Comparison of ENCODE assay signal across 13 cellular contexts in genomic region chr4:53507671-53508286, GRCh38.
A peak's percentile ranks its signal among the peaks of the same experiment; 100 is the strongest.
DNase-seq lines count a peak whose midpoint lies in the region; ATAC-seq and TF ChIP-seq lines count a peak whose summit lies in the region.
"Had no signal": no experiment of that assay in that cellular context is flagged by ENCODE, and none has a peak within 500 bp of the region (broad histone marks: within the 10 kb centered on the region; RNA-seq: fewer than 3 reads in every experiment).

No MANE protein-coding gene starts in this region.

- in situ Hi-C loops in astrocyte of the cerebellum (cut with HindIII; ENCODE audit: low sequenced_read_pairs) (no loop called here), KBM-7 (cut with MboI; ENCODE audit: low pct_unique_long_range_greater_than_20kb, low sequenced_read_pairs) (no loop called here)

- H3K4me3 ChIP-seq in astrocyte of the cerebellum (ENCODE audit: low read depth, low read length): no peak overlapping the region
- H3K4me3 ChIP-seq: hepatocyte had no signal

- no peaks in the 10 kb centered on the region for H3K36me3 Mint-ChIP-seq in stimulated activated memory B cell treated with anti-CD40 and anti-IgM and Interleukin-4, amounts not matched to agents 10 μg/mL and 1 μg/mL and 100 μg/mL, for 72 hours
- H3K36me3 Mint-ChIP-seq: activated naive CD4-positive, alpha-beta T cell treated with anti-CD3 and anti-CD28 coated beads, Interleukin-2, amount 50 U/mL, for 24 hours had no signal

- peak; percentile 8 for DNase-seq in HuH-7.5 (ENCODE audit: low spot score)
- peak; percentile 95 for DNase-seq in astrocyte of the cerebellum (ENCODE audit: low read depth)
- peak; percentile 69 for DNase-seq in iris pigment epithelial cell (ENCODE audit: low read depth)
- peak; percentile 46 for DNase-seq in smooth muscle cell of the brain vasculature (ENCODE audit: low read depth, low spot score)
- DNase-seq in globus pallidus (ENCODE audit: low spot score): no peak
- DNase-seq in omental fat pad (ENCODE audit: low spot score): no peak
- no peak for DNase-seq in KBM-7
- DNase-seq: activated B cell treated with CpG ODN at 0.5 μM for 24 hours, KG1 had no signal

- H3K27me3 Mint-ChIP-seq in stimulated activated memory B cell treated with anti-CD40 and anti-IgM and Interleukin-4, amounts not matched to agents 10 μg/mL and 1 μg/mL and 100 μg/mL, for 72 hours: no peaks in the 10 kb centered on the region

- H3K4me3 Mint-ChIP-seq in stimulated activated memory B cell treated with anti-CD40 and anti-IgM and Interleukin-4, amounts not matched to agents 10 μg/mL and 1 μg/mL and 100 μg/mL, for 72 hours: no peak overlapping the region
- H3K4me3 Mint-ChIP-seq: activated B cell treated with CpG ODN at 0.5 μM for 24 hours; activated naive CD4-positive, alpha-beta T cell treated with anti-CD3 and anti-CD28 coated beads, Interleukin-2, amount 50 U/mL, for 24 hours; neural crest cell had no signal

- no peaks in the 10 kb centered on the region for H3K4me1 Mint-ChIP-seq in stimulated activated memory B cell treated with anti-CD40 and anti-IgM and Interleukin-4, amounts not matched to agents 10 μg/mL and 1 μg/mL and 100 μg/mL, for 72 hours
- H3K4me1 Mint-ChIP-seq: activated B cell treated with CpG ODN at 0.5 μM for 24 hours; activated naive CD4-positive, alpha-beta T cell treated with anti-CD3 and anti-CD28 coated beads, Interleukin-2, amount 50 U/mL, for 24 hours; neural crest cell had no signal

- ATAC-seq in stimulated activated memory B cell treated with anti-CD40 and anti-IgM and Interleukin-4, amounts not matched to agents 10 μg/mL and 1 μg/mL and 100 μg/mL, for 72 hours: no peak
- no peak for ATAC-seq in omental fat pad (ENCODE audit: low FRiP score)

- H3K27ac Mint-ChIP-seq in stimulated activated memory B cell treated with anti-CD40 and anti-IgM and Interleukin-4, amounts not matched to agents 10 μg/mL and 1 μg/mL and 100 μg/mL, for 72 hours: no peak overlapping the region
- H3K27ac Mint-ChIP-seq: activated B cell treated with CpG ODN at 0.5 μM for 24 hours; activated naive CD4-positive, alpha-beta T cell treated with anti-CD3 and anti-CD28 coated beads, Interleukin-2, amount 50 U/mL, for 24 hours had no signal

- no peaks in the 10 kb centered on the region for H3K9me3 Mint-ChIP-seq in stimulated activated memory B cell treated with anti-CD40 and anti-IgM and Interleukin-4, amounts not matched to agents 10 μg/mL and 1 μg/mL and 100 μg/mL, for 72 hours
- H3K9me3 Mint-ChIP-seq: activated B cell treated with CpG ODN at 0.5 μM for 24 hours; activated naive CD4-positive, alpha-beta T cell treated with anti-CD3 and anti-CD28 coated beads, Interleukin-2, amount 50 U/mL, for 24 hours; neural crest cell had no signal

- TF ChIP-seq CTCF in astrocyte of the cerebellum (IDR thresholded peaks at IDR 0.05; ENCODE audit: low read depth, low read length, missing control alignments) (no peak), omental fat pad (IDR thresholded peaks at IDR 0.05) (no peak)

Comparison
In these comparisons a context has a peak if more than half of its experiments do, and no peak if none do; other contexts are left out.
1. DNase-seq: peak in HuH-7.5 (single experiment), astrocyte of the cerebellum (single experiment), iris pigment epithelial cell (single experiment) and smooth muscle cell of the brain vasculature (single experiment); none in globus pallidus (single experiment), omental fat pad (single experiment) and KBM-7 (single experiment).